Comparison of ENCODE assay signal across 30 cellular contexts in the genomic region with DNA sequence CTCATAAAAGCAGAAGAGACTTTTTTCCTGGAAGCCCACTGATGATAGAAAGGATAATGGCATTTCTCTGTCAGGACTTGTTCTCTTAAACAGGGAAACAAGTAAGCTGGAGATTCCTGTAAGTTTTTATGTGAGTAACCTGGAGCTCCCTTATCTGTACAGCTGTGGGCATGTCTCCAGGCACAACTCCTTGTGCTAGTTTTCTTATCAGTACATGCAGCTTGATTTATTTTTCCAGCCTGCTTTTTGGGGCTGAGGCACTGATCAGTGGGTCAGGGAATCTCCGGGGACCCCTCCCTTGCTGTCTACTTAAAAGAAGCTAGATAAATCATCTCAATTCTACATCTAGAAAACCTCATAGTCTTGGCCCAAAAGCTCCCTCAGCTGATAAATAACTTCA.
"Had no signal": no experiment of that assay in that cellular context is flagged by ENCODE, and none has a peak within 500 bp of the region (broad histone marks: within the 10 kb centered on the region; RNA-seq: fewer than 3 reads in every experiment).

No MANE protein-coding gene starts in this region.

- H3K4me1 ChIP-seq: Peyer's patch, SJSA1 had no signal

- DNase-seq: activated CD4-positive, alpha-beta T cell treated with anti-CD3 and anti-CD28 coated beads for 1 hour; activated CD4-positive, alpha-beta T cell treated with anti-CD3 and anti-CD28 coated beads for 48 hours; activated CD4-positive, CD25-positive, alpha-beta regulatory T cell; activated CD8-positive, alpha-beta T cell treated with anti-CD3 and anti-CD28 coated beads for 36 hours; activated gamma-delta T cell treated with Interleukin-2 at 50 U/mL for 16 hours; activated naive CD4-positive, alpha-beta T cell treated with anti-CD3 and anti-CD28 coated beads for 36 hours; activated T-cell treated with anti-CD3 and anti-CD28 coated beads for 4 hours; activated T-cell treated with anti-CD3 and anti-CD28 coated beads, Interleukin-2, amount 50 U/mL, for 4 hours; amniotic stem cell; aorta; brain microvascular endothelial cell; NCI-H1092 treated with DMSO at 0.1 percent for 48 hours; NCI-H1417 treated with DMSO at 0.1 percent for 48 hours; NCI-H187 treated with DMSO at 0.1 percent for 48 hours; NCI-H2081; NCI-H510A; NCI-H526; NCI-H748 treated with DMSO at 0.1 percent for 48 hours; NK-92 treated with Interleukin-12 subunit alpha and Interleukin-12 subunit beta, amount 100 ng/mL, for 24 hours; PC-3; Peyer's patch; RPMI8226; SHP77 treated with DMSO at 0.1 percent for 48 hours; SK-N-SH; T-cell; T-helper 17 cell; WERI-Rb-1 had no signal

- H3K27me3 ChIP-seq: brain microvascular endothelial cell, cardiac muscle cell, Peyer's patch, SJSA1 had no signal

- ATAC-seq: activated CD8-positive, alpha-beta T cell treated with anti-CD3 and anti-CD28 coated beads for 36 hours; activated T-cell treated with anti-CD3 and anti-CD28 coated beads, Interleukin-2, amount 50 U/mL, for 4 hours; PC-3; T-cell; T-helper 17 cell had no signal

- H3K27ac ChIP-seq: brain microvascular endothelial cell, cardiac muscle cell, KMS-11, Peyer's patch, SJSA1, WERI-Rb-1 had no signal
